In genomic region chr2:68766378-68766845, GRCh38 we compare ENCODE assay signal across 8 cellular contexts. TPM values are rescaled to one million over a fixed set of nuclear protein-coding genes. Genes with fewer than 3 reads are reported as not detected.
DNase-seq lines count a peak whose midpoint lies in the region; ATAC-seq and TF ChIP-seq lines count a peak whose summit lies in the region.

No MANE protein-coding gene starts in this region.

- no peak for ATAC-seq in HG03442 (IDR thresholded peaks at IDR 0.05; ENCODE audit: unreplicated experiment)

- no peak overlapping the region for H3K27ac ChIP-seq in brain microvascular endothelial cell

- in situ Hi-C loops in brain microvascular endothelial cell (cut with HindIII; ENCODE audit: low pct_ligation_motif_present, low sequenced_read_pairs): no loop called here

- H3K27me3 ChIP-seq in brain microvascular endothelial cell (replicated peaks): no peaks in the 10 kb centered on the region

- TF ChIP-seq CTCF in brain microvascular endothelial cell (IDR thresholded peaks at IDR 0.05; ENCODE audit: low read depth, low read length, missing control alignments) (no peak), mesothelial cell of epicardium (IDR thresholded peaks at IDR 0.05; ENCODE audit: unreplicated experiment) (no peak), foreskin fibroblast (IDR thresholded peaks at IDR 0.05; ENCODE audit: low read depth, low read length) (no peak)

- no peaks in the 10 kb centered on the region for H3K27me3 Mint-ChIP-seq in mesothelial cell of epicardium (ENCODE audit: low read depth)

- H3K36me3 Mint-ChIP-seq in mesothelial cell of epicardium: no peaks in the 10 kb centered on the region

- H3K9me3 Mint-ChIP-seq in mesothelial cell of epicardium: no peaks in the 10 kb centered on the region

- peak overlapping the region; percentile 26 for H3K27ac Mint-ChIP-seq in mesothelial cell of epicardium

- peaks cover 59% of the 10 kb centered on the region for H3K4me1 Mint-ChIP-seq in mesothelial cell of epicardium

- no peaks in the 10 kb centered on the region for H3K36me3 ChIP-seq in brain microvascular endothelial cell (replicated peaks)

- H3K4me3 Mint-ChIP-seq in mesothelial cell of epicardium: no peak overlapping the region

- H3K4me3 ChIP-seq in brain microvascular endothelial cell (ENCODE audit: low read depth, low read length): no peak overlapping the region
- H3K4me3 ChIP-seq in foreskin fibroblast (ENCODE audit: low read depth in 1 of 2, low read length in 2 of 2): no peak overlapping the region

- DNase-seq in HCEC 1CT (peak; percentile 17), T follicular helper cell (ENCODE audit: low read depth) (peak; percentile 55), brain microvascular endothelial cell (peak; percentile 26), mesothelial cell of epicardium (ENCODE audit: low spot score in 2 of 2, unreplicated experiment in 2 of 2) (no peak), AG08396 (ENCODE audit: low spot score) (no peak), NCI-H2227 (lab: John Stamatoyannopoulos, UW; ENCODE audit: unreplicated experiment) (no peak), foreskin fibroblast (no peak)

RNA-seq across cellular contexts. Expression of gene ARHGAP25, which starts 31.8 kb away (rescaled TPM):
- 1.2 to 1.4 TPM (median 1.3 TPM) in 3 replicates for total RNA-seq in mesothelial cell of epicardium

Comparison
In these comparisons a context has a peak if more than half of its experiments do, and no peak if none do; other contexts are left out.
1. DNase-seq: peak in HCEC 1CT (single experiment), T follicular helper cell (single experiment) and brain microvascular endothelial cell (single experiment); none in mesothelial cell of epicardium (0 of 2), AG08396 (single experiment), NCI-H2227 (single experiment) and foreskin fibroblast (0 of 2).